Comparison of ENCODE assay signal across 8 cellular contexts in genomic region chr4:1113311-1114009, GRCh38. TPM values are rescaled to one million over a fixed set of nuclear protein-coding genes. Genes with fewer than 3 reads are reported as not detected.
DNase-seq lines count a peak whose midpoint lies in the region; ATAC-seq and TF ChIP-seq lines count a peak whose summit lies in the region.

TSS of gene RNF212 (minus strand) at chr4:1113564. CDS start at chr4:1113464, 100 bp downstream.

- H3K27ac ChIP-seq in naive thymus-derived CD4-positive, alpha-beta T cell (ENCODE audit: low read depth, low read length), result peak within 1 kb of the TSS; percentile 45
- H3K27ac ChIP-seq in tibial nerve, result no peak within 1 kb of the TSS

- TF ChIP-seq EP300 in tibial nerve (IDR thresholded peaks at IDR 0.05), result no peak

- peak within 1 kb of the TSS; percentile 51 for H3K4me3 ChIP-seq in AG04449 (ENCODE audit: low read depth, low read length)
- peak within 1 kb of the TSS; percentile 33 for H3K4me3 ChIP-seq in naive thymus-derived CD4-positive, alpha-beta T cell (ENCODE audit: low read length)
- peak within 1 kb of the TSS; percentile 18 to 54 (median 33) for H3K4me3 ChIP-seq in tibial nerve

- no peak for TF ChIP-seq POLR2A in tibial nerve (IDR thresholded peaks at IDR 0.05)

- peaks cover 0 to 7% (median under 1%) of the 10 kb centered on the region in 7 donors for H3K4me1 Mint-ChIP-seq in naive thymus-derived CD4-positive, alpha-beta T cell

- H3K27ac Mint-ChIP-seq in naive thymus-derived CD4-positive, alpha-beta T cell, result peak within 1 kb of the TSS in 1 of 9 donors; percentile 28

- H3K4me3 Mint-ChIP-seq in naive thymus-derived CD4-positive, alpha-beta T cell, result peak within 1 kb of the TSS in 8 of 10 donors; percentile 1 to 60 (median 52)

- H3K9me3 Mint-ChIP-seq in naive thymus-derived CD4-positive, alpha-beta T cell, result peaks cover 0 to 1% (median 0%) of the 10 kb centered on the region in 11 donors

- intact Hi-C loops in naive thymus-derived CD4-positive, alpha-beta T cell (cut with micrococcal nuclease), result no loop called here

- CTCF ChIA-PET in AG04449 (lab: Yijun Ruan, JAX), result interaction anchor here (1.5 to 11.1 kb wide), 2 partner anchors 18 to 53 kb away, joined by 6 to 99 read pairs; no protein-coding TSS in a partner anchor
- CTCF ChIA-PET in naive thymus-derived CD4-positive, alpha-beta T cell (lab: Charles Lee), result no interaction called here

- POLR2A ChIA-PET in AG04449 (lab: Yijun Ruan, JAX), result no interaction called here
- POLR2A ChIA-PET in naive thymus-derived CD4-positive, alpha-beta T cell (lab: Charles Lee), result no interaction called here

- no peaks in the 10 kb centered on the region for H3K36me3 ChIP-seq in naive thymus-derived CD4-positive, alpha-beta T cell (ENCODE audit: control insufficient read depth in 2 of 3, insufficient read depth in 3 of 3, low read length in 3 of 3)
- H3K36me3 ChIP-seq in tibial nerve, result no peaks in the 10 kb centered on the region

- ATAC-seq in naive thymus-derived CD4-positive, alpha-beta T cell, result peak; percentile 54
- ATAC-seq in GM18907 (IDR thresholded peaks at IDR 0.05; ENCODE audit: unreplicated experiment), result no peak

- TF ChIP-seq CTCF in AG04449 (IDR thresholded peaks at IDR 0.05; ENCODE audit: insufficient read depth, low read length, missing control alignments) (no peak), tibial nerve (IDR thresholded peaks at IDR 0.05) (no peak)

- no peaks in the 10 kb centered on the region for H3K4me1 ChIP-seq in naive thymus-derived CD4-positive, alpha-beta T cell (ENCODE audit: control insufficient read depth in 2 of 2, insufficient read depth in 2 of 2, low read length in 2 of 2)
- H3K4me1 ChIP-seq in tibial nerve, result peaks cover 0 to 7% (median 0%) of the 10 kb centered on the region in 4 donors

- no peaks in the 10 kb centered on the region for H3K27me3 ChIP-seq in naive thymus-derived CD4-positive, alpha-beta T cell (ENCODE audit: control insufficient read depth in 2 of 2, insufficient read depth in 2 of 2, low read length in 2 of 2)
- H3K27me3 ChIP-seq in tibial nerve, result peaks cover 0 to 55% of the 10 kb centered on the region in 2 donors

- DNase-seq in AG04449 (ENCODE audit: low read depth, low spot score), result no peak
- peak in 3 of 5 experiments; percentile 26 to 50 (median 39) for DNase-seq in T-helper 2 cell
- DNase-seq in dermis blood vessel endothelial cell, result peak; percentile 4
- peak in 8 of 9 donors; percentile 27 to 57 (median 46) for DNase-seq in naive thymus-derived CD4-positive, alpha-beta T cell
- no peak for DNase-seq in tibial nerve (ENCODE audit: low spot score in 2 of 2)
- DNase-seq in DMS153 (lab: John Stamatoyannopoulos, UW), result no peak
- DNase-seq in kidney glomerular epithelial cell (lab: John Stamatoyannopoulos, UW), result no peak

- no peaks in the 10 kb centered on the region for H3K36me3 Mint-ChIP-seq in naive thymus-derived CD4-positive, alpha-beta T cell

- H3K9me3 ChIP-seq in naive thymus-derived CD4-positive, alpha-beta T cell (ENCODE audit: control insufficient read depth in 2 of 3, low read length in 3 of 3), result no peaks in the 10 kb centered on the region
- no peaks in the 10 kb centered on the region for H3K9me3 ChIP-seq in tibial nerve

- peaks cover 30 to 53% (median 42%) of the 10 kb centered on the region in 5 donors for H3K27me3 Mint-ChIP-seq in naive thymus-derived CD4-positive, alpha-beta T cell

- 9 to 29% methylated on average over 14 to 36 of the region's 72 CpGs for WGBS in tibial nerve, 2 donors

RNA-seq across cellular contexts. Expression of gene RNF212, which starts in this region (rescaled TPM):
- 0.85 and 1.1 TPM in 2 replicates for total RNA-seq in dermis blood vessel endothelial cell
- 1 to 10 TPM; 1.8 to 4.1 (median 2.4) TPM for total RNA-seq in naive thymus-derived CD4-positive, alpha-beta T cell
- 1 to 10 TPM; 5.8 to 6.7 TPM for polyA plus RNA-seq in naive thymus-derived CD4-positive, alpha-beta T cell
- total RNA-seq in tibial nerve, result 10 to 100 TPM in 2 of 4 donors, 1 to 10 TPM in 2; 2.5 to 24.7 (median 9.8) TPM

Comparison
In these comparisons a context has a peak if more than half of its experiments do, and no peak if none do; other contexts are left out.
1. DNase-seq: peak in T-helper 2 cell (3 of 5), dermis blood vessel endothelial cell (single experiment) and naive thymus-derived CD4-positive, alpha-beta T cell (8 of 9); none in AG04449 (single experiment), tibial nerve (0 of 2), DMS153 (single experiment) and kidney glomerular epithelial cell (single experiment).
2. Peak in every context shown above with its lines, with median percentiles within 50 percentile points of each other: H3K4me3 ChIP-seq.